11 cellular contexts compared by ENCODE assay signal in genomic region chr20:1415667-1416468, GRCh38. TPM values are rescaled to one million over a fixed set of nuclear protein-coding genes. Genes with fewer than 3 reads are reported as not detected.
A peak's percentile ranks its signal among the peaks of the same experiment; 100 is the strongest.
DNase-seq lines count a peak whose midpoint lies in the region; ATAC-seq and TF ChIP-seq lines count a peak whose summit lies in the region.
"Had no signal": no experiment of that assay in that cellular context is flagged by ENCODE, and none has a peak within 500 bp of the region (broad histone marks: within the 10 kb centered on the region; RNA-seq: fewer than 3 reads in every experiment).

No MANE protein-coding gene starts in this region.

- peaks cover 3% of the 10 kb centered on the region for H3K9me3 ChIP-seq in suprapubic skin
- H3K9me3 ChIP-seq: neutrophil had no signal

- no peak for ATAC-seq in HG03095 (IDR thresholded peaks at IDR 0.05; ENCODE audit: unreplicated experiment)

- 74% methylated on average over 8 of the region's 8 CpGs for WGBS in suprapubic skin

- H3K27me3 Mint-ChIP-seq in activated naive CD8-positive, alpha-beta T cell treated with anti-CD3 and anti-CD28 coated beads for 36 hours: no peaks in the 10 kb centered on the region

- H3K4me1 Mint-ChIP-seq in activated naive CD8-positive, alpha-beta T cell treated with anti-CD3 and anti-CD28 coated beads for 36 hours: peaks cover 9% of the 10 kb centered on the region

- no peak for TF ChIP-seq POLR2A in suprapubic skin (IDR thresholded peaks at IDR 0.05)

- no peak overlapping the region for H3K4me3 ChIP-seq in kidney epithelial cell (ENCODE audit: low read depth, low read length)
- H3K4me3 ChIP-seq in suprapubic skin: no peak overlapping the region

- H3K27ac ChIP-seq in suprapubic skin: no peak overlapping the region
- H3K27ac ChIP-seq: neutrophil had no signal

- no peak for TF ChIP-seq CTCF in kidney epithelial cell (IDR thresholded peaks at IDR 0.05; ENCODE audit: insufficient read depth, low read length, poor library complexity, severe bottlenecking)
- TF ChIP-seq CTCF in suprapubic skin (IDR thresholded peaks at IDR 0.05): no peak

- no peak overlapping the region for H3K4me3 Mint-ChIP-seq in activated naive CD8-positive, alpha-beta T cell treated with anti-CD3 and anti-CD28 coated beads for 36 hours
- H3K4me3 Mint-ChIP-seq: activated CD4-positive, alpha-beta T cell treated with anti-CD3 and anti-CD28 coated beads, Interleukin-2, amount 10 ng/mL, durations not matched to agents 24 days and 14 days had no signal

- no peak overlapping the region for H3K27ac Mint-ChIP-seq in activated naive CD8-positive, alpha-beta T cell treated with anti-CD3 and anti-CD28 coated beads for 36 hours
- H3K27ac Mint-ChIP-seq: activated CD4-positive, alpha-beta T cell treated with anti-CD3 and anti-CD28 coated beads, Interleukin-2, amount 10 ng/mL, durations not matched to agents 24 days and 14 days had no signal

- peaks cover 10% of the 10 kb centered on the region for H3K36me3 Mint-ChIP-seq in activated naive CD8-positive, alpha-beta T cell treated with anti-CD3 and anti-CD28 coated beads for 36 hours

- no peak for TF ChIP-seq EP300 in suprapubic skin (IDR thresholded peaks at IDR 0.05)

- H3K36me3 ChIP-seq in kidney epithelial cell (ENCODE audit: control insufficient read depth, insufficient read depth, low read length) (no peaks in the 10 kb centered on the region), suprapubic skin (no peaks in the 10 kb centered on the region)
- H3K36me3 ChIP-seq: neutrophil had no signal

- peaks cover 10% of the 10 kb centered on the region for H3K9me3 Mint-ChIP-seq in activated naive CD8-positive, alpha-beta T cell treated with anti-CD3 and anti-CD28 coated beads for 36 hours

- H3K27me3 ChIP-seq in kidney epithelial cell (ENCODE audit: control insufficient read depth, insufficient read depth, low read length) (no peaks in the 10 kb centered on the region), suprapubic skin (no peaks in the 10 kb centered on the region)

- DNase-seq in AG08396 (ENCODE audit: low spot score): peak; percentile 84
- peak; percentile 100 for DNase-seq in HPDE6-E6E7 (ENCODE audit: extremely low spot score)
- DNase-seq in activated naive CD8-positive, alpha-beta T cell treated with anti-CD3 and anti-CD28 coated beads for 36 hours: peak; percentile 6
- DNase-seq in kidney epithelial cell (ENCODE audit: low read depth): peak; percentile 98
- DNase-seq in NCI-H2227 treated with DMSO at 0.1 percent for 48 hours (lab: John Stamatoyannopoulos, UW): no peak
- DNase-seq in stimulated activated naive CD4-positive, alpha-beta T cell treated with Interleukin-2 at 50 U/mL for 16 hours (lab: John Stamatoyannopoulos, UW): no peak
- no peak for DNase-seq in suprapubic skin (ENCODE audit: low spot score in 2 of 2)
- DNase-seq: activated CD4-positive, alpha-beta T cell treated with anti-CD3 and anti-CD28 coated beads, Interleukin-2, amount 10 ng/mL, durations not matched to agents 24 days and 14 days; NCI-H2029 treated with DMSO at 0.1 percent for 48 hours had no signal

- H3K4me1 ChIP-seq in suprapubic skin: no peaks in the 10 kb centered on the region

RNA-seq across cellular contexts. Expression of gene FKBP1A, which starts 23.0 kb away (rescaled TPM):
- 100 to 1,000 TPM; 315 to 324 TPM for total RNA-seq in activated naive CD8-positive, alpha-beta T cell treated with anti-CD3 and anti-CD28 coated beads for 36 hours
- total RNA-seq in kidney epithelial cell (144 and 155 TPM in 2 replicates), suprapubic skin (100 to 1,000 TPM in 3 of 4 donors, 10 to 100 TPM in 1; 100.0 to 151 (median 115) TPM)

RNA-seq across cellular contexts. Expression of gene NSFL1C, which starts 50.8 kb away (rescaled TPM):
- total RNA-seq in activated naive CD8-positive, alpha-beta T cell treated with anti-CD3 and anti-CD28 coated beads for 36 hours: 10 to 100 TPM; 94.6 to 96.2 TPM
- total RNA-seq in kidney epithelial cell (58.3 and 58.9 TPM in 2 replicates), suprapubic skin (10 to 100 TPM; 55.0 to 75.3 (median 64.3) TPM)

Comparison
In these comparisons a context has a peak if more than half of its experiments do, and no peak if none do; other contexts are left out.
1. DNase-seq: peak in AG08396 (single experiment), HPDE6-E6E7 (single experiment), activated naive CD8-positive, alpha-beta T cell treated with anti-CD3 and anti-CD28 coated beads for 36 hours (single experiment) and kidney epithelial cell (single experiment); none in NCI-H2227 treated with DMSO at 0.1 percent for 48 hours (single experiment), stimulated activated naive CD4-positive, alpha-beta T cell treated with Interleukin-2 at 50 U/mL for 16 hours (single experiment) and suprapubic skin (0 of 2).